ENCODE assay signal across 34 cellular contexts in the genomic region with DNA sequence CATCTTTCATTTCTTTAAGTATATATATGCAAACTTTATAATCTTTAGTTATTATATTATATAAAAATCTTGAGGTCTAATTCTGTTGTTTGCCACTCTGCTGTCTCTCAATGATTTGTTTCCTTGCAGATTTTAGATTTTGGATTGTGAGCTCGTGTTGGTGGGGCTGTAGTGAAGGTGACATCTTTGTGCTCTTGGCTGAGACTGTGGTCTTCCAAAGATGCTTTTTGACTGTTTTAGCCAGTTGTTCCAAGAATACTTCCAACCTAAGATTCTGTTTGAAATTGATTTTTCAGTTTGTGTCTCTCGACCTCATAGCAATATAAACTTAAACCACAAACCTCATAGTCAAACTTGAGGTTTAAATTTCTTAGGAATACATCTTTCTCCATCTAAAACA.
"Had no signal": no experiment of that assay in that cellular context is flagged by ENCODE, and none has a peak within 500 bp of the region (broad histone marks: within the 10 kb centered on the region; RNA-seq: fewer than 3 reads in every experiment).

No MANE protein-coding gene starts in this region.

- H3K27me3 ChIP-seq: MG63 had no signal

- H3K36me3 ChIP-seq: MG63 had no signal

- H3K4me3 ChIP-seq: MG63 had no signal

- DNase-seq: Karpas-422, Kasumi-1, MG63, MM.1S, MV-4-11, NCI-H1048, NCI-H1092, NCI-H1092 treated with DMSO at 0.1 percent for 48 hours, NCI-H1105, NCI-H1105 treated with DMSO at 0.1 percent for 48 hours, NCI-H1417, NCI-H1417 treated with DMSO at 0.1 percent for 48 hours, NCI-H1436, NCI-H1436 treated with DMSO at 0.1 percent for 48 hours, NCI-H146, NCI-H1694, NCI-H1694 treated with DMSO at 0.1 percent for 48 hours, NCI-H187, NCI-H187 treated with DMSO at 0.1 percent for 48 hours, NCI-H1930, NCI-H2029, NCI-H2029 treated with DMSO at 0.1 percent for 48 hours, NCI-H2081, NCI-H2081 treated with DMSO at 0.1 percent for 48 hours, NCI-H2107, NCI-H2171, NCI-H2171 treated with DMSO at 0.1 percent for 48 hours, NCI-H2227 treated with DMSO at 0.1 percent for 48 hours, NCI-H226, NCI-H345, NCI-H446, NCI-H446 treated with DMSO at 0.1 percent for 48 hours, NCI-H510A, NCI-H510A treated with DMSO at 0.1 percent for 48 hours had no signal
